In genomic region chr3:170869240-170869592, GRCh38 we compare ENCODE assay signal across 9 cellular contexts. TPM values are rescaled to one million over a fixed set of nuclear protein-coding genes. Genes with fewer than 3 reads are reported as not detected.
DNase-seq lines count a peak whose midpoint lies in the region; ATAC-seq and TF ChIP-seq lines count a peak whose summit lies in the region.
"Had no signal": no experiment of that assay in that cellular context is flagged by ENCODE, and none has a peak within 500 bp of the region (broad histone marks: within the 10 kb centered on the region; RNA-seq: fewer than 3 reads in every experiment).

No MANE protein-coding gene starts in this region.

- H3K36me3 Mint-ChIP-seq in T-helper 1 cell treated with Interleukin-12 subunit alpha and Interleukin-12 subunit beta and Interleukin-4 antibody, amounts not matched to agents 30 μg/mL and 1 μg/mL, for 36 hours (ENCODE audit: low read depth), result peaks cover 24% of the 10 kb centered on the region

- H3K4me3 ChIP-seq in adipocyte (ENCODE audit: low read length) (peak overlapping the region; percentile 91), testis (peak overlapping the region; percentile 63 to 79)

- H3K4me1 Mint-ChIP-seq in T-helper 1 cell treated with Interleukin-12 subunit alpha and Interleukin-12 subunit beta and Interleukin-4 antibody, amounts not matched to agents 30 μg/mL and 1 μg/mL, for 36 hours (ENCODE audit: low read depth), result peaks cover 15% of the 10 kb centered on the region

- H3K27ac ChIP-seq in testis, result peak overlapping the region; percentile 84 to 87

- TF ChIP-seq POLR2A in testis (IDR thresholded peaks at IDR 0.05), result no peak

- H3K4me1 ChIP-seq in adipocyte (ENCODE audit: control insufficient read depth, insufficient read depth, low read length) (peaks cover 29% of the 10 kb centered on the region), testis (peaks cover 4% of the 10 kb centered on the region)

- no peaks in the 10 kb centered on the region for H3K27me3 ChIP-seq in adipocyte (replicated peaks; ENCODE audit: control insufficient read depth, insufficient read depth, low read length)
- no peaks in the 10 kb centered on the region for H3K27me3 ChIP-seq in testis

- ATAC-seq in HG03439 (IDR thresholded peaks at IDR 0.05; ENCODE audit: unreplicated experiment), result no peak

- peak overlapping the region; percentile 92 for H3K9ac ChIP-seq in adipocyte (ENCODE audit: low read length)

- H3K27me3 Mint-ChIP-seq in T-helper 1 cell treated with Interleukin-12 subunit alpha and Interleukin-12 subunit beta and Interleukin-4 antibody, amounts not matched to agents 30 μg/mL and 1 μg/mL, for 36 hours (ENCODE audit: low read depth), result peaks cover 6% of the 10 kb centered on the region

- H3K9me3 Mint-ChIP-seq in T-helper 1 cell treated with Interleukin-12 subunit alpha and Interleukin-12 subunit beta and Interleukin-4 antibody, amounts not matched to agents 30 μg/mL and 1 μg/mL, for 36 hours, result no peaks in the 10 kb centered on the region

- 12% methylated on average over 2 of the region's 2 CpGs for WGBS in testis, 2 donors

- peak overlapping the region; percentile 94 for H3K27ac Mint-ChIP-seq in T-helper 1 cell treated with Interleukin-12 subunit alpha and Interleukin-12 subunit beta and Interleukin-4 antibody, amounts not matched to agents 30 μg/mL and 1 μg/mL, for 36 hours

- peaks cover 36% of the 10 kb centered on the region for H3K36me3 ChIP-seq in adipocyte (ENCODE audit: control insufficient read depth, insufficient read depth, low read length, severe bottlenecking)
- H3K36me3 ChIP-seq in testis (ENCODE audit: low read depth, missing control alignments), result no peaks in the 10 kb centered on the region

- DNase-seq in T-helper 1 cell, result no peak
- peak; percentile 11 for DNase-seq in adipocyte (ENCODE audit: low read depth)
- DNase-seq in left kidney (ENCODE audit: low read depth, low spot score), result peak; percentile 20
- DNase-seq in testis, result no peak
- DNase-seq in cortex of kidney (lab: John Stamatoyannopoulos, UW), result no peak
- DNase-seq in foreskin melanocyte, result no peak
- DNase-seq: NCI-H345 had no signal

- H3K4me3 Mint-ChIP-seq in T-helper 1 cell treated with Interleukin-12 subunit alpha and Interleukin-12 subunit beta and Interleukin-4 antibody, amounts not matched to agents 30 μg/mL and 1 μg/mL, for 36 hours, result peak overlapping the region; percentile 91

- no peaks in the 10 kb centered on the region for H3K9me3 ChIP-seq in adipocyte (ENCODE audit: control insufficient read depth, low read length)
- no peaks in the 10 kb centered on the region for H3K9me3 ChIP-seq in testis

- no peak for TF ChIP-seq CTCF in testis (IDR thresholded peaks at IDR 0.05)

- intact Hi-C loops in testis (cut with DNase I; ENCODE audit: low total_unique reads), result no loop called here

RNA-seq across cellular contexts. Expression of gene RPL22L1, which starts 0.8 kb away (rescaled TPM):
- 10 to 100 TPM; 27.2 to 28.4 TPM for total RNA-seq in testis
- polyA plus RNA-seq in testis (ENCODE audit: insufficient read depth, low read depth, low replicate concordance), result 40.6 TPM

RNA-seq across cellular contexts. Expression of gene EIF5A2, which starts 39.2 kb away (rescaled TPM):
- total RNA-seq in testis, result 1 to 10 TPM; 3.6 to 6.1 TPM
- polyA plus RNA-seq in testis (ENCODE audit: insufficient read depth, low read depth, low replicate concordance), result 60.0 TPM

Comparison
In these comparisons a context has a peak if more than half of its experiments do, and no peak if none do; other contexts are left out.
1. DNase-seq: peak in adipocyte (single experiment) and left kidney (single experiment); none in T-helper 1 cell (0 of 5), testis (single experiment), cortex of kidney (single experiment) and foreskin melanocyte (single experiment).